In genomic region chr1:19010503-19010902, GRCh38 we compare ENCODE assay signal across 9 cellular contexts. TPM values are rescaled to one million over a fixed set of nuclear protein-coding genes. Genes with fewer than 3 reads are reported as not detected.
DNase-seq lines count a peak whose midpoint lies in the region; ATAC-seq and TF ChIP-seq lines count a peak whose summit lies in the region.
"Had no signal": no experiment of that assay in that cellular context is flagged by ENCODE, and none has a peak within 500 bp of the region (broad histone marks: within the 10 kb centered on the region; RNA-seq: fewer than 3 reads in every experiment).

No MANE protein-coding gene starts in this region.

- H3K9ac ChIP-seq in SK-N-SH = peak overlapping the region; percentile 53; the same call in 1 of the 2 replicates
- H3K9ac ChIP-seq in skeletal muscle satellite cell (ENCODE audit: low read depth, low read length) = peak overlapping the region; percentile 49

- no peaks in the 10 kb centered on the region for H4K20me1 ChIP-seq in SK-N-SH (ENCODE audit: insufficient read depth)

- peak; percentile 45 for DNase-seq in HCEC 1CT
- no peak for DNase-seq in SK-N-SH
- no peak for DNase-seq in esophagus muscularis mucosa (ENCODE audit: extremely low spot score)
- DNase-seq in activated gamma-delta T cell treated with Interleukin-2 at 50 U/mL for 16 hours = no peak
- no peak for DNase-seq in left cardiac atrium
- no peak for DNase-seq in T-helper 9 cell
- DNase-seq in NOMO-1 treated with dmso at 0.1 percent for 144 hours (lab: John Stamatoyannopoulos, UW; ENCODE audit: unreplicated experiment) = no peak
- DNase-seq: NCI-H774 had no signal

- 55% methylated on average over 4 of the region's 4 CpGs for WGBS in SK-N-SH (ENCODE audit: low lambda C conversion rate)
- 86% methylated on average over 4 of the region's 4 CpGs for whole genome bisulfite sequencing in esophagus muscularis mucosa

- no peak for ATAC-seq in left cardiac atrium

- H3F3A ChIP-seq in SK-N-SH (replicated peaks; ENCODE audit: insufficient read depth) = peaks cover 19% of the 10 kb centered on the region

- TF ChIP-seq POLR2A in esophagus muscularis mucosa (IDR thresholded peaks at IDR 0.05; ENCODE audit: low read depth) = no peak

- no peaks in the 10 kb centered on the region for H3K36me3 ChIP-seq in SK-N-SH (replicated peaks in 1 of 2; ENCODE audit: control insufficient read depth in 1 of 2, insufficient read depth in 2 of 2, low read length in 1 of 2)
- no peaks in the 10 kb centered on the region for H3K36me3 ChIP-seq in esophagus muscularis mucosa
- no peaks in the 10 kb centered on the region for H3K36me3 ChIP-seq in skeletal muscle satellite cell (ENCODE audit: insufficient read depth, low read length)

- H3K9me3 ChIP-seq in SK-N-SH = no peaks in the 10 kb centered on the region
- no peaks in the 10 kb centered on the region for H3K9me3 ChIP-seq in esophagus muscularis mucosa
- H3K9me3 ChIP-seq in skeletal muscle satellite cell (replicated peaks; ENCODE audit: low read length) = no peaks in the 10 kb centered on the region

- POLR2A ChIA-PET in SK-N-SH (lab: Yijun Ruan, JAX) = no interaction called here

- TF ChIP-seq EP300 in SK-N-SH (IDR thresholded peaks at IDR 0.05; ENCODE audit: borderline replicate concordance in 1 of 2, low read depth in 1 of 2, low read length in 1 of 2) (no peak), esophagus muscularis mucosa (IDR thresholded peaks at IDR 0.05) (no peak)

- CTCF ChIA-PET in SK-N-SH (lab: Yijun Ruan, JAX) = no interaction called here

- peaks cover 27 to 41% of the 10 kb centered on the region in 2 experiments; a peak in 3 of 4 replicates for H3K4me1 ChIP-seq in SK-N-SH (ENCODE audit: control insufficient read depth in 1 of 2, insufficient read depth in 2 of 2, low read depth in 1 of 2, low read length in 1 of 2)
- H3K4me1 ChIP-seq in esophagus muscularis mucosa = peaks cover 11 to 33% (median 29%) of the 10 kb centered on the region in 4 donors
- H3K4me1 ChIP-seq in skeletal muscle satellite cell (ENCODE audit: control insufficient read depth, insufficient read depth, low read length) = peaks cover 31% of the 10 kb centered on the region

- no peaks in the 10 kb centered on the region for H3K9me2 ChIP-seq in SK-N-SH

- H3K4me2 ChIP-seq in SK-N-SH (peak overlapping the region; percentile 62), skeletal muscle satellite cell (ENCODE audit: low read length) (peak overlapping the region; percentile 62)

- peak overlapping the region; percentile 73 to 82 for H3K27ac ChIP-seq in SK-N-SH (ENCODE audit: low read depth in 2 of 2, low read length in 1 of 2)
- peak overlapping the region; percentile 74 to 84 (median 84) for H3K27ac ChIP-seq in esophagus muscularis mucosa (replicated peaks in 1 of 4)

- no peak for TF ChIP-seq RAD21 in SK-N-SH (IDR thresholded peaks at IDR 0.05; ENCODE audit: low read length)

- H3K4me3 ChIP-seq in SK-N-SH (ENCODE audit: low read depth in 2 of 2, low read length in 1 of 2) (no peak overlapping the region), esophagus muscularis mucosa (no peak overlapping the region), skeletal muscle satellite cell (ENCODE audit: low read length) (peak overlapping the region; percentile 39)

- TF ChIP-seq CTCF in SK-N-SH (IDR thresholded peaks at IDR 0.05) = no peak
- no peak for TF ChIP-seq CTCF in esophagus muscularis mucosa (IDR thresholded peaks at IDR 0.05)

- intact Hi-C loops in esophagus muscularis mucosa (cut with DNase I) (loop anchor here (5.0 kb wide), 1 partner anchor 67 kb away; no protein-coding TSS in a partner anchor), left cardiac atrium (cut with DNase I) (no loop called here)

- H2AFZ ChIP-seq in SK-N-SH (ENCODE audit: low read depth) = 0 out of 2 replicates have a peak overlapping the region, but pooled peaks have one; percentile 1

- H3K79me2 ChIP-seq in SK-N-SH (ENCODE audit: insufficient read depth) = no peaks in the 10 kb centered on the region

- no peaks in the 10 kb centered on the region for H3K27me3 ChIP-seq in SK-N-SH (ENCODE audit: insufficient read depth)
- H3K27me3 ChIP-seq in esophagus muscularis mucosa = no peaks in the 10 kb centered on the region
- H3K27me3 ChIP-seq in skeletal muscle satellite cell (ENCODE audit: control insufficient read depth, insufficient read depth, low read length) = no peaks in the 10 kb centered on the region

TF ChIP-seq in SK-N-SH, 30 proteins besides CTCF, POLR2A, EP300 and RAD21:
- no peak for TF ChIP-seq FOSL2 (IDR thresholded peaks at IDR 0.05; ENCODE audit: borderline replicate concordance, low read depth)
- TF ChIP-seq RXRA (IDR thresholded peaks at IDR 0.05; ENCODE audit: borderline replicate concordance, low read depth) = no peak
- TF ChIP-seq PBX3 (IDR thresholded peaks at IDR 0.05) = no peak
- no peak for TF ChIP-seq EZH2phosphoT487 (IDR thresholded peaks at IDR 0.05; ENCODE audit: borderline replicate concordance, low read depth)
- TF ChIP-seq FOXJ3 (CRISPR knock-in tag; IDR thresholded peaks at IDR 0.05) = no peak
- no peak for TF ChIP-seq MEF2A (IDR thresholded peaks at IDR 0.05; ENCODE audit: borderline replicate concordance, low read depth)
- TF ChIP-seq MAX (IDR thresholded peaks at IDR 0.05; ENCODE audit: low read depth) = no peak
TF ChIP-seq in SK-N-SH: peak in this region for 0.

RNA-seq across cellular contexts. Expression of gene IFFO2, which starts 54.0 kb away (rescaled TPM):
- polyA plus RNA-seq in SK-N-SH (2012; rRNA removed) = 10.5 TPM in 2 replicates
- 8.2 and 9.1 TPM in 2 replicates for polyA plus RNA-seq in SK-N-SH (2012; cell fraction: cytosol; rRNA removed)
- 18.5 and 29.7 TPM in 2 replicates for polyA plus RNA-seq in SK-N-SH (2012; cell fraction: nucleus; rRNA removed)
- total RNA-seq in esophagus muscularis mucosa = 10 to 100 TPM in 3 of 4 donors, 1 to 10 TPM in 1; 9.6 to 40.3 (median 16.3) TPM
- 6.3 and 9.0 TPM in 2 replicates for total RNA-seq in skeletal muscle satellite cell (2012; rRNA removed)
- total RNA-seq in left cardiac atrium = 1 to 10 TPM; 3.4 to 6.4 TPM
